13 cellular contexts compared by ENCODE assay signal in genomic region chr6:81561071-81561564, GRCh38.
DNase-seq lines count a peak whose midpoint lies in the region; ATAC-seq and TF ChIP-seq lines count a peak whose summit lies in the region.
"Had no signal": no experiment of that assay in that cellular context is flagged by ENCODE, and none has a peak within 500 bp of the region (broad histone marks: within the 10 kb centered on the region; RNA-seq: fewer than 3 reads in every experiment).

No MANE protein-coding gene starts in this region.

- H3K4me3 ChIP-seq in adipocyte (ENCODE audit: low read length), result peak overlapping the region; percentile 53
- no peak overlapping the region for H3K4me3 ChIP-seq in mucosa of descending colon
- H3K4me3 ChIP-seq: gastroesophageal sphincter had no signal

- intact Hi-C loops in mucosa of descending colon (cut with DNase I, micrococcal nuclease), result no loop called here

- no peak overlapping the region for H3K9ac ChIP-seq in adipocyte (ENCODE audit: low read length)

- no peaks in the 10 kb centered on the region for H3K36me3 ChIP-seq in adipocyte (ENCODE audit: control insufficient read depth, insufficient read depth, low read length, severe bottlenecking)
- H3K36me3 ChIP-seq in mucosa of descending colon (ENCODE audit: low read depth), result no peaks in the 10 kb centered on the region
- H3K36me3 ChIP-seq: gastroesophageal sphincter, ovary had no signal

- DNase-seq in COR-L47 (lab: John Stamatoyannopoulos, UW), result peak; percentile 57
- peak; percentile 96 for DNase-seq in NCI-H146 (lab: John Stamatoyannopoulos, UW)
- no peak for DNase-seq in adipocyte (ENCODE audit: low read depth)
- DNase-seq in mucosa of descending colon, result no peak
- no peak for DNase-seq in globus pallidus (ENCODE audit: low spot score)
- DNase-seq in putamen (ENCODE audit: low spot score), result no peak
- DNase-seq: activated CD4-positive, alpha-beta T cell treated with anti-CD3 and anti-CD28 coated beads, Interleukin-2, amount 50 U/mL, for 4 hours; KBM-7; NCI-H82; ovary had no signal

- no peak for TF ChIP-seq CTCF in mucosa of descending colon (IDR thresholded peaks at IDR 0.05)

- H3K4me1 ChIP-seq in adipocyte (ENCODE audit: control insufficient read depth, insufficient read depth, low read length), result peaks cover 30% of the 10 kb centered on the region
- H3K4me1 ChIP-seq in mucosa of descending colon (ENCODE audit: low read depth), result peaks cover 18% of the 10 kb centered on the region

- no peaks in the 10 kb centered on the region for H3K9me3 ChIP-seq in adipocyte (ENCODE audit: control insufficient read depth, low read length)
- H3K9me3 ChIP-seq in mucosa of descending colon, result no peaks in the 10 kb centered on the region
- H3K9me3 ChIP-seq: gastroesophageal sphincter, ovary had no signal

- no peaks in the 10 kb centered on the region for H3K27me3 ChIP-seq in adipocyte (replicated peaks; ENCODE audit: control insufficient read depth, insufficient read depth, low read length)
- H3K27me3 ChIP-seq: gastroesophageal sphincter, ovary had no signal

- ATAC-seq in mucosa of descending colon (peak; percentile 47), GM18498 (IDR thresholded peaks at IDR 0.05; ENCODE audit: unreplicated experiment) (no peak), GM19328 (IDR thresholded peaks at IDR 0.05; ENCODE audit: unreplicated experiment) (no peak)
- ATAC-seq: gastroesophageal sphincter had no signal

Comparison
In these comparisons a context has a peak if more than half of its experiments do, and no peak if none do; other contexts are left out.
1. DNase-seq: peak in COR-L47 (single experiment) and NCI-H146 (single experiment); none in adipocyte (single experiment), mucosa of descending colon (0 of 3), globus pallidus (single experiment) and putamen (single experiment).